ENCODE assay signal across 19 cellular contexts in genomic region chr5:16140944-16141343, GRCh38. TPM values are rescaled to one million over a fixed set of nuclear protein-coding genes. Genes with fewer than 3 reads are reported as not detected.
DNase-seq lines count a peak whose midpoint lies in the region; ATAC-seq and TF ChIP-seq lines count a peak whose summit lies in the region.
"Had no signal": no experiment of that assay in that cellular context is flagged by ENCODE, and none has a peak within 500 bp of the region (broad histone marks: within the 10 kb centered on the region; RNA-seq: fewer than 3 reads in every experiment).

No MANE protein-coding gene starts in this region.

- H2AFZ ChIP-seq in GM23248, result no peak overlapping the region
- H2AFZ ChIP-seq: PC-9 had no signal

- no peaks in the 10 kb centered on the region for H3K79me2 ChIP-seq in GM23248 (ENCODE audit: insufficient read depth)

- no peaks in the 10 kb centered on the region for H3F3A ChIP-seq in GM23248 (ENCODE audit: insufficient read depth)

- H3K4me2 ChIP-seq in GM23248 (ENCODE audit: unreplicated experiment), result no peak overlapping the region
- H3K4me2 ChIP-seq: PC-9 had no signal

- no peak for TF ChIP-seq CTCF in choroid plexus epithelial cell (conservative IDR thresholded peaks at IDR 0.05; ENCODE audit: low read depth, low read length)

- H3K27me3 ChIP-seq in GM23248 (replicated peaks; ENCODE audit: insufficient read depth), result no peaks in the 10 kb centered on the region
- H3K27me3 ChIP-seq: MG63 had no signal

- H3K9ac ChIP-seq in GM23248, result no peak overlapping the region

- no peaks in the 10 kb centered on the region for H4K20me1 ChIP-seq in GM23248 (ENCODE audit: insufficient read depth)

- 14 to 29% methylated on average over 4 of the region's 4 CpGs for WGBS in GM23248 (ENCODE audit: low coverage in 1 of 2, low lambda C conversion rate in 2 of 2, missing lambda C conversion rate in 2 of 2), 2 experiments

- no peaks in the 10 kb centered on the region for H3K4me1 ChIP-seq in GM23248 (ENCODE audit: insufficient read depth)

- DNase-seq in Right ventricle myocardium superior, result no peak
- DNase-seq in Right ventricle myocardium inferior (ENCODE audit: missing footprints), result no peak
- peak; percentile 30 for DNase-seq in LHCN-M2 (ENCODE audit: low read depth)
- DNase-seq in choroid plexus epithelial cell (ENCODE audit: low read depth), result peak; percentile 13
- no peak for DNase-seq in DMS114 treated with DMSO at 0.1 percent for 48 hours (lab: John Stamatoyannopoulos, UW; ENCODE audit: unreplicated experiment)
- DNase-seq in HuH-7.5 (ENCODE audit: low spot score), result no peak
- no peak for DNase-seq in GM23248
- DNase-seq: C1 segment of cervical spinal cord, MG63, NCI-H1092, NCI-H146, NCI-H2081, NCI-H748 treated with DMSO at 0.1 percent for 48 hours, PC-9, SW 1271 had no signal

- no peaks in the 10 kb centered on the region for H3K9me2 ChIP-seq in GM23248 (ENCODE audit: insufficient read depth)

- H3K4me3 ChIP-seq in choroid plexus epithelial cell (ENCODE audit: low read depth, low read length) (no peak overlapping the region), GM23248 (no peak overlapping the region)
- H3K4me3 ChIP-seq: K562, MG63, PC-9 had no signal

- in situ Hi-C loops in GM23248 (cut with MboI), result no loop called here

- no peaks in the 10 kb centered on the region for H3K9me3 ChIP-seq in GM23248 (ENCODE audit: low read depth)

- no peaks in the 10 kb centered on the region for H3K36me3 ChIP-seq in GM23248 (ENCODE audit: low read depth)
- H3K36me3 ChIP-seq: MG63 had no signal

- no peak overlapping the region for H3K27ac ChIP-seq in GM23248
- H3K27ac ChIP-seq: PC-9 had no signal

- intact Hi-C loops in Right ventricle myocardium superior (cut with DNase I), result no loop called here
- intact Hi-C loops in Right ventricle myocardium inferior (cut with DNase I), result loop anchor here (10.0 kb wide), 1 partner anchor 306 kb away; no protein-coding TSS in a partner anchor

- ATAC-seq in Right ventricle myocardium superior (ENCODE audit: poor library complexity), result peak; percentile 5
- ATAC-seq in Right ventricle myocardium inferior, result no peak
- no peak for ATAC-seq in HG03139 (IDR thresholded peaks at IDR 0.05; ENCODE audit: unreplicated experiment)
- ATAC-seq: K562 had no signal

RNA-seq across cellular contexts. Expression of gene MARCHF11, which starts 38.6 kb away (rescaled TPM):
- total RNA-seq in Right ventricle myocardium superior, result 7.1 TPM
- total RNA-seq in Right ventricle myocardium inferior, result 5.4 TPM
- not detected in 2 replicates for total RNA-seq in LHCN-M2 (2014; rRNA removed)
- polyA plus RNA-seq in LHCN-M2 (2012), result not detected
- not detected in 2 replicates for total RNA-seq in GM23248 (2014; rRNA removed; shearing (Covaris generic))
- not detected in 2 replicates for polyA plus RNA-seq in GM23248 (2016; fragmentation: Nextera tagmentation; extraction: Ambion mirVana)
- total RNA-seq: K562, NCI-H460, PC-9, SK-MEL-5 had no signal
- polyA plus RNA-seq: K562 had no signal

Comparison
In these comparisons a context has a peak if more than half of its experiments do, and no peak if none do; other contexts are left out.
1. DNase-seq: peak in LHCN-M2 (single experiment) and choroid plexus epithelial cell (single experiment); none in Right ventricle myocardium superior (single experiment), Right ventricle myocardium inferior (single experiment), DMS114 treated with DMSO at 0.1 percent for 48 hours (single experiment), HuH-7.5 (single experiment) and GM23248 (single experiment).